ENCODE assay signal across 12 cellular contexts in genomic region chr1:111466480-111466879, GRCh38. TPM values are rescaled to one million over a fixed set of nuclear protein-coding genes. Genes with fewer than 3 reads are reported as not detected.
"Had no signal": no experiment of that assay in that cellular context is flagged by ENCODE, and none has a peak within 500 bp of the region (broad histone marks: within the 10 kb centered on the region; RNA-seq: fewer than 3 reads in every experiment).

No MANE protein-coding gene starts in this region.

- FAIRE-seq: HepG2, HTR-8/SVneo had no signal

- H3K9me3 ChIP-seq: HAP-1 had no signal

- H3K27me3 Mint-ChIP-seq: IgD-negative memory B cell had no signal

- H3K27ac Mint-ChIP-seq: HFFc6, IgD-negative memory B cell had no signal

- H3K4me3 Mint-ChIP-seq: HFFc6, IgD-negative memory B cell had no signal

- ATAC-seq: HCT116, HepG2 had no signal

- H3K9me3 Mint-ChIP-seq: HFFc6, IgD-negative memory B cell had no signal

- DNase-seq: GM23248, GOT3, H7, HFFc6, KG1 had no signal

RNA-seq across cellular contexts. Expression of gene C1orf162, which starts 7.3 kb away (rescaled TPM):
- total RNA-seq: GM23248, H4, HT-29 had no signal

RNA-seq across cellular contexts. Expression of gene ADORA3, which starts 37.0 kb away (rescaled TPM):
- total RNA-seq: GM23248, H4, H7, HepG2, HFFc6, HT-29 had no signal

RNA-seq across cellular contexts. Expression of gene TMIGD3, which starts 37.0 kb away (rescaled TPM):
- total RNA-seq: GM23248, H4, HepG2, HFFc6, HT-29 had no signal
